Comparison of ENCODE assay signal across 25 cellular contexts in genomic region chr1:43861337-43861736, GRCh38.
A peak's percentile ranks its signal among the peaks of the same experiment; 100 is the strongest.
DNase-seq lines count a peak whose midpoint lies in the region; ATAC-seq and TF ChIP-seq lines count a peak whose summit lies in the region.
"Had no signal": no experiment of that assay in that cellular context is flagged by ENCODE, and none has a peak within 500 bp of the region (broad histone marks: within the 10 kb centered on the region; RNA-seq: fewer than 3 reads in every experiment).

No MANE protein-coding gene starts in this region.

- peak overlapping the region; percentile 51 for H3K27ac ChIP-seq in left ventricle myocardium inferior (replicated peaks)
- H3K27ac ChIP-seq: tibial artery had no signal

- ATAC-seq in Right ventricle myocardium inferior = no peak
- no peak for ATAC-seq in HG03520 (IDR thresholded peaks at IDR 0.05; ENCODE audit: unreplicated experiment)
- ATAC-seq in HG03457 (IDR thresholded peaks at IDR 0.05; ENCODE audit: unreplicated experiment) = no peak
- ATAC-seq: naive thymus-derived CD4-positive, alpha-beta T cell; Panc1; stimulated activated naive B cell treated with anti-CD40 and anti-IgM and Interleukin-4, amounts not matched to agents 10 μg/mL and 1 μg/mL and 100 μg/mL, for 72 hours had no signal

- no peaks in the 10 kb centered on the region for H3K36me3 ChIP-seq in left ventricle myocardium inferior
- H3K36me3 ChIP-seq: breast epithelium, tibial artery had no signal

- H3K27ac Mint-ChIP-seq in activated naive CD4-positive, alpha-beta T cell treated with anti-CD3 and anti-CD28 coated beads for 36 hours = no peak overlapping the region
- H3K27ac Mint-ChIP-seq: activated CD4-positive, alpha-beta memory T cell treated with anti-CD3 and anti-CD28 coated beads for 36 hours; activated naive CD8-positive, alpha-beta T cell; naive thymus-derived CD4-positive, alpha-beta T cell; stimulated activated naive B cell treated with anti-CD40 and anti-IgM and Interleukin-4, amounts not matched to agents 10 μg/mL and 1 μg/mL and 100 μg/mL, for 72 hours had no signal

- peaks cover 19% of the 10 kb centered on the region for H3K4me1 Mint-ChIP-seq in activated naive CD4-positive, alpha-beta T cell treated with anti-CD3 and anti-CD28 coated beads for 36 hours (ENCODE audit: low read depth)
- H3K4me1 Mint-ChIP-seq: stimulated activated naive B cell treated with anti-CD40 and anti-IgM and Interleukin-4, amounts not matched to agents 10 μg/mL and 1 μg/mL and 100 μg/mL, for 72 hours had no signal

- TF ChIP-seq CTCF in left ventricle myocardium inferior (IDR thresholded peaks at IDR 0.05; ENCODE audit: borderline replicate concordance) = no peak
- TF ChIP-seq CTCF in cardiac fibroblast (IDR thresholded peaks at IDR 0.05; ENCODE audit: low read depth, low read length) = no peak

- no peak overlapping the region for H3K4me3 Mint-ChIP-seq in activated naive CD4-positive, alpha-beta T cell treated with anti-CD3 and anti-CD28 coated beads for 36 hours
- H3K4me3 Mint-ChIP-seq: activated CD4-positive, alpha-beta memory T cell treated with anti-CD3 and anti-CD28 coated beads for 36 hours; activated naive CD8-positive, alpha-beta T cell; CD14-positive monocyte; naive thymus-derived CD4-positive, alpha-beta T cell; stimulated activated naive B cell treated with anti-CD40 and anti-IgM and Interleukin-4, amounts not matched to agents 10 μg/mL and 1 μg/mL and 100 μg/mL, for 72 hours had no signal

- H3K4me3 ChIP-seq in left ventricle myocardium inferior (no peak overlapping the region), cardiac fibroblast (replicated peaks in 1 of 2; ENCODE audit: low read depth in 2 of 2, low read length in 2 of 2) (no peak overlapping the region)
- H3K4me3 ChIP-seq: breast epithelium, lung, tibial artery had no signal

- CTCF ChIA-PET in activated naive CD4-positive, alpha-beta T cell treated with anti-CD3 and anti-CD28 coated beads for 36 hours (lab: Charles Lee) = interaction anchor here (0.6 kb wide), 1 partner anchor 1540 kb away, joined by 3 read pairs; no protein-coding TSS in a partner anchor

- H3K27me3 Mint-ChIP-seq in activated naive CD4-positive, alpha-beta T cell treated with anti-CD3 and anti-CD28 coated beads for 36 hours (ENCODE audit: low read depth) = no peaks in the 10 kb centered on the region
- H3K27me3 Mint-ChIP-seq: activated CD4-positive, alpha-beta memory T cell treated with anti-CD3 and anti-CD28 coated beads for 36 hours; activated naive CD8-positive, alpha-beta T cell; naive thymus-derived CD4-positive, alpha-beta T cell; stimulated activated naive B cell treated with anti-CD40 and anti-IgM and Interleukin-4, amounts not matched to agents 10 μg/mL and 1 μg/mL and 100 μg/mL, for 72 hours had no signal

- H3K27me3 ChIP-seq in left ventricle myocardium inferior (ENCODE audit: low read depth) = no peaks in the 10 kb centered on the region
- H3K27me3 ChIP-seq: breast epithelium, tibial artery had no signal

- H3K9me3 Mint-ChIP-seq in activated naive CD4-positive, alpha-beta T cell treated with anti-CD3 and anti-CD28 coated beads for 36 hours = no peaks in the 10 kb centered on the region
- H3K9me3 Mint-ChIP-seq: activated CD4-positive, alpha-beta memory T cell treated with anti-CD3 and anti-CD28 coated beads for 36 hours; naive thymus-derived CD4-positive, alpha-beta T cell had no signal

- intact Hi-C loops in left ventricle myocardium inferior (cut with micrococcal nuclease) = no loop called here
- intact Hi-C loops in Right ventricle myocardium inferior (cut with DNase I) = no loop called here
- intact Hi-C loops in activated naive CD4-positive, alpha-beta T cell treated with anti-CD3 and anti-CD28 coated beads for 36 hours (cut with micrococcal nuclease) = no loop called here

- H3K4me1 ChIP-seq in left ventricle myocardium inferior = peaks cover 46% of the 10 kb centered on the region

- no peaks in the 10 kb centered on the region for H3K9me3 ChIP-seq in left ventricle myocardium inferior (replicated peaks)
- H3K9me3 ChIP-seq: breast epithelium, tibial artery had no signal

- no peak for DNase-seq in left ventricle myocardium inferior
- no peak for DNase-seq in Right ventricle myocardium inferior (ENCODE audit: missing footprints)
- DNase-seq in cardiac fibroblast (ENCODE audit: low read depth in 2 of 2) = peak; percentile 70 to 77
- DNase-seq in glomerular endothelial cell (ENCODE audit: extremely low read depth, low read depth, low spot score) = peak; percentile 16
- DNase-seq in activated CD4-positive, alpha-beta T cell treated with anti-CD3 and anti-CD28 coated beads for 4 hours = no peak
- no peak for DNase-seq in activated naive CD4-positive, alpha-beta T cell treated with anti-CD3 and anti-CD28 coated beads for 36 hours
- DNase-seq: 8988T; activated CD4-positive, alpha-beta memory T cell treated with anti-CD3 and anti-CD28 coated beads for 36 hours; activated T-cell treated with anti-CD3 and anti-CD28 coated beads, Interleukin-2, amount 50 U/mL, for 48 hours; DMS153; glutamatergic neuron; GOT3; Karpas-422; naive thymus-derived CD4-positive, alpha-beta T cell; posterior cingulate gyrus; stimulated activated CD4-positive, alpha-beta T cell treated with anti-CD3 and anti-CD28 coated beads, Interleukin-12 subunit alpha, Interleukin-12 subunit beta, amount 100 ng/mL, for 4 hours; stimulated activated naive B cell treated with anti-CD40 and anti-IgM and Interleukin-4, amounts not matched to agents 10 μg/mL and 1 μg/mL and 100 μg/mL, for 72 hours had no signal

- H3K36me3 Mint-ChIP-seq in activated naive CD4-positive, alpha-beta T cell treated with anti-CD3 and anti-CD28 coated beads for 36 hours (ENCODE audit: low read depth) = peaks cover 6% of the 10 kb centered on the region

Comparison
In these comparisons a context has a peak if more than half of its experiments do, and no peak if none do; other contexts are left out.
1. DNase-seq: peak in cardiac fibroblast (2 of 2) and glomerular endothelial cell (single experiment); none in left ventricle myocardium inferior (single experiment), Right ventricle myocardium inferior (single experiment), activated CD4-positive, alpha-beta T cell treated with anti-CD3 and anti-CD28 coated beads for 4 hours (0 of 2) and activated naive CD4-positive, alpha-beta T cell treated with anti-CD3 and anti-CD28 coated beads for 36 hours (single experiment).